In the genomic region with DNA sequence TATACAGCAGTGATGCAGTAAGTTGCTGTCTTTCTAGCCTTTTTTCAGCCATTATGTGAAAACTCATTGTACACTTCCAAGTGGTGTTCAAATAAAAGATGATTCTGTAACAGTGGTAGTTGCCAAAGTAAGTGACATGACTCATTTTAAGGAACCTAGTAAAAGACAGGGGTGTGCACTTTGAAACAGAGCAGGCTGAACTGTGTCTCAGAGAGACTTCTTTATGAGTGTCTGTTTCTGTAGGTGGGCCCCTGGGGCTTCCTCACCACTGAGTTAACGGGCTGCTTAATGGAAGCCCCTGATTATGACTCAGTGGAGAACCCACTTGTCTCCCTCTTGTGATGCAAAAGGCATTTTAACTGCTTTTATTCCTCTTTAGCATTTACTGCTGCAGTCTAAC, we compare ENCODE assay signal across 18 cellular contexts.
DNase-seq lines count a peak whose midpoint lies in the region; ATAC-seq and TF ChIP-seq lines count a peak whose summit lies in the region.
"Had no signal": no experiment of that assay in that cellular context is flagged by ENCODE, and none has a peak within 500 bp of the region (broad histone marks: within the 10 kb centered on the region; RNA-seq: fewer than 3 reads in every experiment).

No MANE protein-coding gene starts in this region.

- POLR2A ChIA-PET in MCF 10A (lab: Yijun Ruan, JAX) (no interaction called here), PC-3 (lab: Charles Lee; ENCODE audit: unreplicated experiment) (no interaction called here)

- H3K4me2 ChIP-seq in mammary epithelial cell (ENCODE audit: insufficient read depth, low read depth, low read length) (no peak overlapping the region), PC-3 (ENCODE audit: low read length) (no peak overlapping the region)
- H3K4me2 ChIP-seq: A549, BLaER1, KMS-11 had no signal

- H3K9me3 ChIP-seq in mammary epithelial cell (replicated peaks; ENCODE audit: insufficient read depth, low read length) (no peaks in the 10 kb centered on the region), PC-3 (ENCODE audit: low read length) (no peaks in the 10 kb centered on the region; the same call in 1 of the 2 replicates), ovary (no peaks in the 10 kb centered on the region)
- H3K9me3 ChIP-seq: A549, BLaER1 had no signal

- intact Hi-C loops in MCF 10A (cut with micrococcal nuclease), result no loop called here
- intact Hi-C loops in mammary epithelial cell (cut with micrococcal nuclease), result no loop called here
- intact Hi-C loops in PC-3 (cut with micrococcal nuclease), result no loop called here
- intact Hi-C loops in ovary (cut with DNase I), result loop anchor here in 1 of 4 donors (10.0 kb wide), 1 partner anchor 73 kb away; no protein-coding TSS in a partner anchor

- H3K4me1 ChIP-seq in mammary epithelial cell (ENCODE audit: insufficient read depth, low read length) (no peaks in the 10 kb centered on the region), PC-3 (ENCODE audit: insufficient read depth, low read length) (no peaks in the 10 kb centered on the region), ovary (ENCODE audit: insufficient read depth) (no peaks in the 10 kb centered on the region)
- H3K4me1 ChIP-seq: A549 had no signal

- no peak overlapping the region for H3K4me3 Mint-ChIP-seq in MCF 10A (ENCODE audit: unreplicated experiment)
- H3K4me3 Mint-ChIP-seq: CD8-positive, alpha-beta T cell had no signal

- dilution Hi-C loops in mammary epithelial cell (cut with HindIII; ENCODE audit: low sequenced_read_pairs), result no loop called here

- no peaks in the 10 kb centered on the region for H3K9me2 ChIP-seq in PC-3 (replicated peaks; ENCODE audit: low read length)

- peak; percentile 57 for ATAC-seq in PC-3
- ATAC-seq in left lobe of liver, result peak; percentile 4
- no peak for ATAC-seq in HG03097 (IDR thresholded peaks at IDR 0.05; ENCODE audit: low FRiP score, unreplicated experiment)
- ATAC-seq: A549; CD8-positive, alpha-beta T cell had no signal

- H3K9ac ChIP-seq in mammary epithelial cell (ENCODE audit: insufficient read depth, low read length) (no peak overlapping the region), PC-3 (ENCODE audit: low read length) (no peak overlapping the region)
- H3K9ac ChIP-seq: BLaER1, KMS-11 had no signal

- no peaks in the 10 kb centered on the region for H3K27me3 Mint-ChIP-seq in MCF 10A (ENCODE audit: insufficient read depth, unreplicated experiment)

- no peaks in the 10 kb centered on the region for H3K4me1 Mint-ChIP-seq in MCF 10A (ENCODE audit: insufficient read depth, unreplicated experiment)

- in situ Hi-C loops in mammary epithelial cell (cut with MboI; ENCODE audit: low sequenced_read_pairs in 2 of 2), result no loop called here

- WGBS in mammary epithelial cell (ENCODE audit: low coverage, missing lambda C conversion rate), result 8% methylated on average over 1 of the region's 1 CpG
- 52 to 62% (median 59%) methylated on average over 1 of the region's 1 CpG for WGBS in ovary, 3 donors

- H4K20me1 ChIP-seq in mammary epithelial cell (ENCODE audit: insufficient read depth, low read length) (no peaks in the 10 kb centered on the region), PC-3 (ENCODE audit: low read length) (no peaks in the 10 kb centered on the region)
- H4K20me1 ChIP-seq: BLaER1 had no signal

- no peak overlapping the region for H3K27ac Mint-ChIP-seq in MCF 10A (ENCODE audit: low read depth, unreplicated experiment)
- H3K27ac Mint-ChIP-seq: CD8-positive, alpha-beta T cell had no signal

- H3K36me3 ChIP-seq in mammary epithelial cell (ENCODE audit: insufficient read depth, low read length), result no peaks in the 10 kb centered on the region
- no peaks in the 10 kb centered on the region for H3K36me3 ChIP-seq in PC-3 (ENCODE audit: low read depth, low read length)
- no peaks in the 10 kb centered on the region for H3K36me3 ChIP-seq in ovary
- H3K36me3 ChIP-seq: BLaER1 had no signal

- H3F3A ChIP-seq in PC-3 (ENCODE audit: low read length, unreplicated experiment), result no peaks in the 10 kb centered on the region

- H3K27ac ChIP-seq in mammary epithelial cell (ENCODE audit: insufficient read depth, low read depth, low read length), result no peak overlapping the region
- no peak overlapping the region for H3K27ac ChIP-seq in PC-3 (ENCODE audit: low read length)
- H3K27ac ChIP-seq in ovary, result no peak overlapping the region
- H3K27ac ChIP-seq: A549, BLaER1, KMS-11, RWPE1 had no signal

- H2AFZ ChIP-seq in mammary epithelial cell (ENCODE audit: low read depth, low read length), result no peak overlapping the region
- H2AFZ ChIP-seq in PC-3 (ENCODE audit: low read length), result no peak overlapping the region

- CTCF ChIA-PET in MCF 10A (lab: Yijun Ruan, JAX) (no interaction called here), mammary epithelial cell (lab: Charles Lee; ENCODE audit: low non-redundant PET) (no interaction called here), PC-3 (lab: Charles Lee) (no interaction called here)

- peak; percentile 13 for DNase-seq in MCF 10A (ENCODE audit: unreplicated experiment)
- DNase-seq in mammary epithelial cell, result no peak
- DNase-seq in PC-3, result peak; percentile 26
- no peak for DNase-seq in left lobe of liver (ENCODE audit: low spot score)
- no peak for DNase-seq in ovary
- no peak for DNase-seq in DMS 273 (lab: John Stamatoyannopoulos, UW; ENCODE audit: unreplicated experiment)
- DNase-seq: CD8-positive, alpha-beta T cell; NCI-H1105 treated with DMSO at 0.1 percent for 48 hours; NCI-H1694; NCI-H2081 treated with DMSO at 0.1 percent for 48 hours; NCI-H510A; NCI-H748 treated with DMSO at 0.1 percent for 48 hours; NK-92 treated with Interleukin-12 subunit alpha and Interleukin-12 subunit beta, amount 100 ng/mL, for 24 hours had no signal

- TF ChIP-seq POLR2A in ovary (IDR thresholded peaks at IDR 0.05), result no peak

- H3K36me3 Mint-ChIP-seq in MCF 10A (ENCODE audit: insufficient read depth, unreplicated experiment), result no peaks in the 10 kb centered on the region
- H3K36me3 Mint-ChIP-seq: CD8-positive, alpha-beta T cell had no signal

- H3K79me2 ChIP-seq in mammary epithelial cell (ENCODE audit: insufficient read depth, low read length) (no peaks in the 10 kb centered on the region), PC-3 (ENCODE audit: low read length) (no peaks in the 10 kb centered on the region)

- no peak for TF ChIP-seq EP300 in ovary (IDR thresholded peaks at IDR 0.05)

- no TSS peak for BruUV-seq in MCF 10A (replicated peaks; lab: Mats Ljungman, UMichigan)
- BruUV-seq in mammary epithelial cell (replicated peaks; lab: Mats Ljungman, UMichigan), result no TSS peak
- no TSS peak for BruUV-seq in PC-3 (replicated peaks; lab: Mats Ljungman, UMichigan)

- H3K9me3 Mint-ChIP-seq in MCF 10A (ENCODE audit: unreplicated experiment), result no peaks in the 10 kb centered on the region
- H3K9me3 Mint-ChIP-seq: CD8-positive, alpha-beta T cell had no signal

- no peak for TF ChIP-seq CTCF in MCF 10A (IDR thresholded peaks at IDR 0.05; ENCODE audit: unreplicated experiment)
- TF ChIP-seq CTCF in mammary epithelial cell (conservative IDR thresholded peaks at IDR 0.05 in 1 of 2, IDR thresholded peaks at IDR 0.05 in 1 of 2; ENCODE audit: extremely low read depth in 1 of 2, insufficient read depth in 1 of 2, low read depth in 1 of 2, low read length in 2 of 2), result no peak
- no peak for TF ChIP-seq CTCF in PC-3 (conservative IDR thresholded peaks at IDR 0.05; ENCODE audit: low read depth, low read length)
- TF ChIP-seq CTCF in ovary (IDR thresholded peaks at IDR 0.05), result no peak

- H3K4me3 ChIP-seq in mammary epithelial cell (replicated peaks in 1 of 3; ENCODE audit: insufficient read depth in 1 of 3, low read depth in 2 of 3, low read length in 3 of 3), result no peak overlapping the region
- H3K4me3 ChIP-seq in PC-3 (ENCODE audit: low read length), result no peak overlapping the region
- H3K4me3 ChIP-seq in ovary, result no peak overlapping the region
- H3K4me3 ChIP-seq: A549, BLaER1 had no signal

- H3K27me3 ChIP-seq in mammary epithelial cell (ENCODE audit: insufficient read depth, low read length), result no peaks in the 10 kb centered on the region
- peaks cover 12% of the 10 kb centered on the region; the same call in 1 of the 2 replicates for H3K27me3 ChIP-seq in PC-3 (ENCODE audit: low read length)
- no peaks in the 10 kb centered on the region for H3K27me3 ChIP-seq in ovary
- H3K27me3 ChIP-seq: BLaER1 had no signal

Comparison
In these comparisons a context has a peak if more than half of its experiments do, and no peak if none do; other contexts are left out.
1. DNase-seq: peak in MCF 10A (single experiment) and PC-3 (single experiment); none in mammary epithelial cell (single experiment), left lobe of liver (single experiment), ovary (0 of 5) and DMS 273 (single experiment).